ENCODE assay signal across 9 cellular contexts in genomic region chr1:192545781-192546521, GRCh38. TPM values are rescaled to one million over a fixed set of nuclear protein-coding genes. Genes with fewer than 3 reads are reported as not detected.
A peak's percentile ranks its signal among the peaks of the same experiment; 100 is the strongest.
DNase-seq lines count a peak whose midpoint lies in the region; ATAC-seq, FAIRE-seq and TF ChIP-seq lines count a peak whose summit lies in the region.
"Had no signal": no experiment of that assay in that cellular context is flagged by ENCODE, and none has a peak within 500 bp of the region (broad histone marks: within the 10 kb centered on the region; RNA-seq: fewer than 3 reads in every experiment).

No MANE protein-coding gene starts in this region.

- H4K20me1 ChIP-seq in GM12878 (ENCODE audit: control insufficient read depth, insufficient read depth): no peaks in the 10 kb centered on the region

- H3K4me2 ChIP-seq in GM12878 (ENCODE audit: control insufficient read depth, insufficient read depth) (peak overlapping the region; percentile 87), mesendoderm (ENCODE audit: low read length) (no peak overlapping the region)

- FAIRE-seq in GM12878 (lab: Jason Lieb, UNC): peak; percentile 64
- FAIRE-seq: endometrium had no signal

- peak; percentile 53 for ATAC-seq in GM21423 (IDR thresholded peaks at IDR 0.05; ENCODE audit: unreplicated experiment)
- peak; percentile 27 for ATAC-seq in HG03575 (IDR thresholded peaks at IDR 0.05; ENCODE audit: extremely low read depth, insufficient number of reproducible peaks, low FRiP score, unreplicated experiment)
- peak; percentile 67 for ATAC-seq in GM12878

- no peaks in the 10 kb centered on the region; the same call in 1 of the 2 replicates for H3K79me2 ChIP-seq in GM12878 (ENCODE audit: control insufficient read depth, insufficient read depth, low read length)
- no peaks in the 10 kb centered on the region for H3K79me2 ChIP-seq in mesendoderm (ENCODE audit: control insufficient read depth, insufficient read depth, low read length)

- no peak overlapping the region for H2BK120ac ChIP-seq in mesendoderm (ENCODE audit: low read depth, low read length)

- H2AK5ac ChIP-seq in mesendoderm (ENCODE audit: low read length): no peak overlapping the region

- H3K4me3 ChIP-seq in GM12878: no peak overlapping the region; the same call in 1 of the 2 replicates
- H3K4me3 ChIP-seq in mesendoderm (ENCODE audit: low read length): no peak overlapping the region

- BruUV-seq in GM12878 (replicated peaks; lab: Mats Ljungman, UMichigan): no TSS peak

- H3K36me3 Mint-ChIP-seq in type B pancreatic cell: no peaks in the 10 kb centered on the region

- H4K5ac ChIP-seq in mesendoderm (ENCODE audit: low read length): no peak overlapping the region

- H3K9me3 ChIP-seq in GM12878 (replicated peaks; ENCODE audit: control insufficient read depth, insufficient read depth, low read length): no peaks in the 10 kb centered on the region

- H2BK15ac ChIP-seq in mesendoderm (replicated peaks; ENCODE audit: low read depth): no peak overlapping the region

- 2% methylated on average over 3 of the region's 3 CpGs for WGBS in GM12878 (ENCODE audit: insufficient coverage, insufficient replicate concordance, low lambda C conversion rate, missing lambda C conversion rate)
- no CpG with 5 or more reads among the region's 3 CpGs for WGBS in mesendoderm (ENCODE audit: extremely low coverage, insufficient coverage, low lambda C conversion rate)

- peak overlapping the region; percentile 68 for H2AFZ ChIP-seq in GM12878 (ENCODE audit: control insufficient read depth, low read depth, low read length)

- H4K8ac ChIP-seq in mesendoderm (ENCODE audit: low read depth, low read length): no peak overlapping the region

- TF ChIP-seq CTCF in GM12878 (IDR thresholded peaks at IDR 0.05 in 2 of 3, conservative IDR thresholded peaks at IDR 0.05 in 1 of 3; ENCODE audit: control insufficient read depth in 2 of 3, extremely low read depth in 1 of 3, insufficient read depth in 1 of 3, low read depth in 3 of 3, low read length in 3 of 3): peak in 2 of 3 experiments; percentile 37 to 41; a peak in 2 of 6 replicates
- TF ChIP-seq CTCF in type B pancreatic cell (conservative IDR thresholded peaks at IDR 0.05): peak; percentile 62

- H3K4me1 ChIP-seq in GM12878 (ENCODE audit: control insufficient read depth, insufficient read depth, low read length) (peaks cover 52% of the 10 kb centered on the region), mesendoderm (ENCODE audit: control insufficient read depth, low read depth, low read length) (no peaks in the 10 kb centered on the region)

- H3K4me1 Mint-ChIP-seq in type B pancreatic cell (ENCODE audit: unreplicated experiment): peaks cover 5% of the 10 kb centered on the region

- POLR2A ChIA-PET in GM12878 (lab: Charles Lee): interaction anchor here (0.6 to 9.7 kb wide), 20 partner anchors 8 to 65 kb away, joined by 3 to 170 read pairs (median 4); partner anchors contain the start of gene RGS1

- peak; percentile 41 for DNase-seq in ELR (ENCODE audit: low read depth)
- peak; percentile 87 for DNase-seq in GM12878 (ENCODE audit: low read depth, low spot score)
- no peak for DNase-seq in type B pancreatic cell (ENCODE audit: extremely low spot score, unreplicated experiment)
- no peak for DNase-seq in mesendoderm
- DNase-seq in NCI-H2081 treated with DMSO at 0.1 percent for 48 hours (lab: John Stamatoyannopoulos, UW): no peak
- no peak for DNase-seq in midbrain (lab: John Stamatoyannopoulos, UW)

- no peaks in the 10 kb centered on the region for H3K36me3 ChIP-seq in GM12878 (ENCODE audit: control insufficient read depth in 2 of 2, insufficient read depth in 2 of 2, low read length in 1 of 2)
- H3K36me3 ChIP-seq in mesendoderm (ENCODE audit: control insufficient read depth, insufficient read depth, low read length): no peaks in the 10 kb centered on the region

- no peak overlapping the region for H3K18ac ChIP-seq in mesendoderm (ENCODE audit: low read length)

- no peaks in the 10 kb centered on the region for H3K79me1 ChIP-seq in mesendoderm (ENCODE audit: low read length)

- H3K9ac ChIP-seq in GM12878 (ENCODE audit: control insufficient read depth, insufficient read depth, low read length): peak overlapping the region; percentile 41
- no peak overlapping the region for H3K9ac ChIP-seq in mesendoderm (ENCODE audit: low read length)

- 0 out of 2 replicates have a peak, but pooled peaks have one; percentile 34 for TF ChIP-seq POLR2A in GM12878 (IDR thresholded peaks at IDR 0.05; ENCODE audit: low read depth, low read length)

- H3K56ac ChIP-seq in mesendoderm (ENCODE audit: low read length): no peak overlapping the region

- H3K23ac ChIP-seq in mesendoderm (ENCODE audit: low read length): no peak overlapping the region

- intact Hi-C loops in GM12878 (cut with micrococcal nuclease; ENCODE audit: unreplicated experiment): loop anchor here (1.0 kb wide), 4 partner anchors 7 to 63 kb away; partner anchors contain the start of gene RGS1

- no peaks in the 10 kb centered on the region for H3K27me3 ChIP-seq in GM12878 (replicated peaks in 1 of 2; ENCODE audit: control insufficient read depth in 2 of 2, insufficient read depth in 2 of 2, low read length in 1 of 2)
- H3K27me3 ChIP-seq in mesendoderm (ENCODE audit: insufficient read depth, low read length, poor library complexity): no peaks in the 10 kb centered on the region

- H2BK5ac ChIP-seq in mesendoderm (ENCODE audit: low read length): no peak overlapping the region

- RAD21 ChIA-PET in GM12878 (lab: Charles Lee; ENCODE audit: unreplicated experiment): interaction anchor here (0.6 to 9.4 kb wide), 21 partner anchors 8 to 94 kb away, joined by 3 to 288 read pairs (median 10); no protein-coding TSS in a partner anchor

- H3K27ac ChIP-seq in GM12878 (ENCODE audit: control insufficient read depth, insufficient read depth) (peak overlapping the region; percentile 84), mesendoderm (ENCODE audit: low read depth, low read length) (no peak overlapping the region)

- no peaks in the 10 kb centered on the region for H3K9me3 Mint-ChIP-seq in type B pancreatic cell

- CTCF ChIA-PET in GM12878 (lab: Yijun Ruan, JAX): interaction anchor here (0.7 to 3.3 kb wide), 17 partner anchors 7 to 65 kb away, joined by 3 to 24 read pairs (median 5); no protein-coding TSS in a partner anchor

- TF ChIP-seq EP300 in GM12878 (IDR thresholded peaks at IDR 0.05; ENCODE audit: borderline replicate concordance in 1 of 2, control insufficient read depth in 1 of 2, low read depth in 2 of 2, low read length in 2 of 2): peak in 1 of 2 experiments; percentile 39; a peak in 1 of 4 replicates

- H3K27me3 Mint-ChIP-seq in type B pancreatic cell: no peaks in the 10 kb centered on the region

- SMC1A ChIA-PET in GM12878 (lab: Charles Lee; ENCODE audit: uncharacterized antibody, unreplicated experiment): interaction anchor here (0.7 to 9.4 kb wide), 19 partner anchors 8 to 68 kb away, joined by 3 to 268 read pairs (median 15); partner anchors contain the start of gene RGS1

- H3K27ac Mint-ChIP-seq in type B pancreatic cell: no peak overlapping the region

- peak; percentile 29; the same call in 1 of the 2 replicates for TF ChIP-seq RAD21 in GM12878 (IDR thresholded peaks at IDR 0.05; ENCODE audit: insufficient read depth, low read depth, low read length)

- no peak overlapping the region for H3K4ac ChIP-seq in mesendoderm (ENCODE audit: low read depth, low read length)

- in situ Hi-C loops in GM12878 (cut with MboI): no loop called here

- H3K4me3 Mint-ChIP-seq in type B pancreatic cell: no peak overlapping the region

TF ChIP-seq in GM12878, 131 proteins besides CTCF, POLR2A, EP300 and RAD21 (continues in another document):
- TF ChIP-seq NR2C2 (IDR thresholded peaks at IDR 0.05; ENCODE audit: borderline replicate concordance, control insufficient read depth, insufficient read length, low read depth) (no peak), RAD51 (IDR thresholded peaks at IDR 0.05) (no peak), CHD1 (IDR thresholded peaks at IDR 0.05; ENCODE audit: low read depth, low read length) (0 out of 2 replicates have a peak, but pooled peaks have one; percentile 71), SP1 (IDR thresholded peaks at IDR 0.05; ENCODE audit: low read depth, low read length) (peak; percentile 26), DPF2 (IDR thresholded peaks at IDR 0.05) (peak; percentile 57), ASH2L (IDR thresholded peaks at IDR 0.05; ENCODE audit: borderline replicate concordance, low read depth) (no peak)
- TF ChIP-seq, protein P1, sequence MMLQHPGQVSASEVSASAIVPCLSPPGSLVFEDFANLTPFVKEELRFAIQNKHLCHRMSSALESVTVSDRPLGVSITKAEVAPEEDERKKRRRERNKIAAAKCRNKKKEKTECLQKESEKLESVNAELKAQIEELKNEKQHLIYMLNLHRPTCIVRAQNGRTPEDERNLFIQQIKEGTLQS (IDR thresholded peaks at IDR 0.05; ENCODE audit: borderline replicate concordance, extremely low read depth, low read depth, low read length): no peak

RNA-seq across cellular contexts. Expression of gene RGS1, which starts 29.6 kb away (rescaled TPM):
- total RNA-seq in GM12878 (2013; cell fraction: nucleolus; rRNA removed): 1,986 and 2,133 TPM in 2 replicates
- total RNA-seq in GM12878 (2014; rRNA removed) (43.7 and 68.1 TPM in 2 replicates), GM12878 (2014; rRNA removed; fragmentation: Illumina TruSeq; extraction: Trizol) (61.3 and 76.2 TPM in 2 replicates), GM12878 (2021) (38.5 and 45.8 TPM in 2 replicates), type B pancreatic cell (ENCODE audit: low replicate concordance) (1.1 and 1.2 TPM in 2 replicates)
- 60.0 TPM for polyA plus RNA-seq in GM12878 (2011; ENCODE audit: low read depth)
- polyA plus RNA-seq in GM12878 (2011; rRNA removed) (882 and 1,502 TPM in 2 replicates), GM12878 (2014; fragmentation: Illumina TruSeq; extraction: Trizol) (48.2 and 72.9 TPM in 2 replicates), GM12878 (2014; fragmentation: Nextera tagmentation; extraction: Ambion mirVana) (10 to 100 TPM; 50.8 to 52.2 TPM), GM12878 (2014; rRNA removed) (26.6 and 38.0 TPM in 2 replicates), GM12878 (2016; fragmentation: Nextera tagmentation; extraction: Ambion mirVana) (10 to 100 TPM; 20.7 to 21.3 TPM)
- 230 and 358 TPM in 2 replicates for polyA plus RNA-seq in GM12878 (2011; cell fraction: cytosol; rRNA removed)
- 346 and 598 TPM in 2 replicates for polyA plus RNA-seq in GM12878 (2011; cell fraction: nucleus; rRNA removed)
- polyA plus RNA-seq in GM12878 (2012): 92.1 and 280 TPM in 2 replicates
- 283 and 396 TPM in 2 replicates for polyA minus RNA-seq in GM12878 (2011; rRNA and poly(A)+ RNA removed)
- polyA minus RNA-seq in GM12878 (2011; cell fraction: cytosol; rRNA and poly(A)+ RNA removed): 140 and 173 TPM in 2 replicates
- polyA minus RNA-seq in GM12878 (2011; cell fraction: nucleus; rRNA and poly(A)+ RNA removed): 1,153 and 1,417 TPM in 2 replicates
- polyA plus RNA-seq in mesendoderm (2013, experiment 1 of 2): not detected
- not detected for polyA plus RNA-seq in mesendoderm (2013, experiment 2 of 2)

Comparison
In these comparisons a context has a peak if more than half of its experiments do, and no peak if none do; other contexts are left out.
1. DNase-seq: peak in ELR (single experiment) and GM12878 (single experiment); none in type B pancreatic cell (single experiment), mesendoderm (single experiment), NCI-H2081 treated with DMSO at 0.1 percent for 48 hours (single experiment) and midbrain (single experiment).
2. RNA of gene RGS1, which starts 29.6 kb away (total RNA-seq): 38.5 to 2,133 TPM in GM12878; 1.1 to 1.2 TPM in type B pancreatic cell; every median in the first group is over 10 times any median in the second.
3. Peak in every context shown above with its lines, with median percentiles within 50 percentile points of each other: ATAC-seq.